In genomic region chr13:92989301-92989700, GRCh38 we compare ENCODE assay signal across 29 cellular contexts.
"Had no signal": no experiment of that assay in that cellular context is flagged by ENCODE, and none has a peak within 500 bp of the region (broad histone marks: within the 10 kb centered on the region; RNA-seq: fewer than 3 reads in every experiment).

No MANE protein-coding gene starts in this region.

- H3K79me2 ChIP-seq: parathyroid adenoma had no signal

- H3K9me3 ChIP-seq: lower lobe of right lung, right atrium auricular region, testis, tibial artery had no signal

- H3K36me3 Mint-ChIP-seq: memory B cell; naive B cell; neural progenitor cell; stimulated activated effector memory CD8-positive, alpha-beta T cell treated with anti-CD3 and anti-CD28 coated beads, Interleukin-12 subunit alpha, Interleukin-12 subunit beta, amount 100 ng/mL, for 72 hours; type B pancreatic cell had no signal

- H3K4me3 Mint-ChIP-seq: effector memory CD8-positive, alpha-beta T cell; memory B cell; mesothelial cell of epicardium; naive B cell; nephron; neural progenitor cell; stimulated activated effector memory CD8-positive, alpha-beta T cell treated with anti-CD3 and anti-CD28 coated beads, Interleukin-12 subunit alpha, Interleukin-12 subunit beta, amount 100 ng/mL, for 72 hours; type B pancreatic cell had no signal

- H3K36me3 ChIP-seq: heart right ventricle, lower lobe of right lung, neural progenitor cell, right atrium auricular region, tibial artery had no signal

- H3K4me1 Mint-ChIP-seq: memory B cell; naive B cell; nephron; neural progenitor cell; stimulated activated effector memory CD8-positive, alpha-beta T cell treated with anti-CD3 and anti-CD28 coated beads, Interleukin-12 subunit alpha, Interleukin-12 subunit beta, amount 100 ng/mL, for 72 hours had no signal

- DNase-seq: dermis blood vessel endothelial cell; effector memory CD8-positive, alpha-beta T cell; foreskin melanocyte; glutamatergic neuron; heart right ventricle; hippocampal formation; kidney glomerular epithelial cell; left ventricle myocardium superior; lower lobe of right lung; mucosa of descending colon; naive B cell; stimulated activated CD4-positive, alpha-beta T cell treated with anti-CD3 and anti-CD28 coated beads, Interleukin-2, amount 100 ng/mL, for 24 hours; stimulated activated CD4-positive, alpha-beta T cell treated with anti-CD3 and anti-CD28 coated beads, Interleukin-4, amount 100 ng/mL, for 24 hours; stimulated activated naive CD4-positive, alpha-beta T cell treated with Interleukin-2 at 50 U/mL for 16 hours; substantia nigra; testis; tibial artery had no signal

- H3K4me3 ChIP-seq: coronary artery, heart right ventricle, lower lobe of right lung, mucosa of descending colon, neural progenitor cell, right atrium auricular region, testis, tibial artery had no signal

- H3K27me3 Mint-ChIP-seq: effector memory CD8-positive, alpha-beta T cell; memory B cell; naive B cell; progenitor cell of endocrine pancreas; type B pancreatic cell had no signal

- ATAC-seq: effector memory CD8-positive, alpha-beta T cell; esophagus mucosa; heart right ventricle; left ventricle myocardium superior; lower lobe of right lung; mucosa of descending colon; sciatic nerve; stimulated activated effector memory CD8-positive, alpha-beta T cell treated with anti-CD3 and anti-CD28 coated beads, Interleukin-12 subunit alpha, Interleukin-12 subunit beta, amount 100 ng/mL, for 72 hours had no signal

- H3K4me2 ChIP-seq: neural progenitor cell had no signal

- H3K9ac ChIP-seq: neural progenitor cell, parathyroid adenoma had no signal

- H3K9me3 Mint-ChIP-seq: neural progenitor cell had no signal

- H3K27ac ChIP-seq: coronary artery, heart right ventricle, lower lobe of right lung, neural progenitor cell, parathyroid adenoma, right atrium auricular region, testis, tibial artery had no signal

- H3K27me3 ChIP-seq: heart right ventricle, neural progenitor cell, right atrium auricular region, testis, tibial artery had no signal

- H3K27ac Mint-ChIP-seq: effector memory CD8-positive, alpha-beta T cell; memory B cell; mesothelial cell of epicardium; naive B cell; nephron; neural progenitor cell; progenitor cell of endocrine pancreas; stimulated activated effector memory CD8-positive, alpha-beta T cell treated with anti-CD3 and anti-CD28 coated beads, Interleukin-12 subunit alpha, Interleukin-12 subunit beta, amount 100 ng/mL, for 72 hours; type B pancreatic cell had no signal

- H3K4me1 ChIP-seq: heart right ventricle, lower lobe of right lung, neural progenitor cell, parathyroid adenoma, right atrium auricular region, testis, tibial artery had no signal
